21 cellular contexts compared by ENCODE assay signal in the genomic region with DNA sequence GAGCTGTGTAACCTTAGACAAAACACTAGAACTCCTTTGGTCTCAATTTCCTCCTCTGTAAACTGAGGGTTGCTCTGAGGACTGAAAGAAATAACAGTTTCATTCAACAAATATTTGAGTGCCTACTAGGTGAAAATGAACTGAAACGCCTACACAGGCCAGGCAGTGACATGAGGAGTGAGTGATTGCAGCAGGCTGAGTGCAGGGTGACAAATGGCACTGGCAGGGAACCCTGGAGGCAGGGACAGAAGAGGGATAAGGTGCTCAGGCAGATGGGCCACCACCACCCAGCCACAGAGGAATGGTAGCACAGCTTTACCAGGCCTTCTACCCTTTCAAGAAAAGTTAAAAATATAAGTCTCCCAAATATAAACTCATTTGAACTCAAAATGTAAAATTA. TPM values are rescaled to one million over a fixed set of nuclear protein-coding genes. Genes with fewer than 3 reads are reported as not detected.
DNase-seq lines count a peak whose midpoint lies in the region; ATAC-seq and TF ChIP-seq lines count a peak whose summit lies in the region.
"Had no signal": no experiment of that assay in that cellular context is flagged by ENCODE, and none has a peak within 500 bp of the region (broad histone marks: within the 10 kb centered on the region; RNA-seq: fewer than 3 reads in every experiment).

No MANE protein-coding gene starts in this region.

- H3K27ac Mint-ChIP-seq in endodermal cell, result peak overlapping the region; percentile 39
- H3K27ac Mint-ChIP-seq: activated CD8-positive, alpha-beta T cell treated with anti-CD3 and anti-CD28 coated beads for 36 hours; activated T-helper 1 cell treated with anti-CD3 and anti-CD28 coated beads, Interleukin-12 subunit alpha, Interleukin-12 subunit beta, Interleukin-2, Interleukin-4 antibody, amounts not matched to agents 30 ng/mL and 10 ng/mL and 1 ng/mL, durations not matched to agents 14 hours and 24 hours and 36 hours had no signal

- intact Hi-C loops in left ventricle myocardium superior (cut with micrococcal nuclease) (no loop called here), cardiac septum (cut with DNase I) (no loop called here)

- DNase-seq in left ventricle myocardium superior (no peak), cardiac septum (ENCODE audit: low spot score) (no peak), endodermal cell (no peak), pons (ENCODE audit: low spot score) (peak; percentile 52), DMS 273 treated with DMSO at 0.1 percent for 48 hours (lab: John Stamatoyannopoulos, UW) (no peak), mucosa of gallbladder (ENCODE audit: low spot score) (no peak)
- no peak for DNase-seq in stimulated activated CD4-positive, alpha-beta T cell treated with anti-CD3 and anti-CD28 coated beads, Interleukin-15, amount 100 ng/mL, for 24 hours
- DNase-seq: activated CD8-positive, alpha-beta T cell treated with anti-CD3 and anti-CD28 coated beads for 36 hours; CD4-positive, CD25-positive, alpha-beta regulatory T cell; naive B cell; NCI-H1105; NCI-H2081 treated with DMSO at 0.1 percent for 48 hours had no signal

- ATAC-seq in left ventricle myocardium superior (peak; percentile 53), HG03460 (IDR thresholded peaks at IDR 0.05; ENCODE audit: unreplicated experiment) (no peak)
- ATAC-seq: activated CD8-positive, alpha-beta T cell treated with anti-CD3 and anti-CD28 coated beads for 36 hours had no signal

- no peaks in the 10 kb centered on the region for H3K27me3 ChIP-seq in endodermal cell (ENCODE audit: control insufficient read depth, insufficient read depth, low read length, poor library complexity, severe bottlenecking)
- H3K27me3 ChIP-seq: breast epithelium, esophagus muscularis mucosa had no signal

- no peak for TF ChIP-seq CTCF in endodermal cell (conservative IDR thresholded peaks at IDR 0.05)

- no peak overlapping the region for H3K4me3 Mint-ChIP-seq in endodermal cell
- H3K4me3 Mint-ChIP-seq: activated CD8-positive, alpha-beta T cell treated with anti-CD3 and anti-CD28 coated beads for 36 hours; activated T-helper 1 cell treated with anti-CD3 and anti-CD28 coated beads, Interleukin-12 subunit alpha, Interleukin-12 subunit beta, Interleukin-2, Interleukin-4 antibody, amounts not matched to agents 30 ng/mL and 10 ng/mL and 1 ng/mL, durations not matched to agents 14 hours and 24 hours and 36 hours; CD4-positive, CD25-positive, alpha-beta regulatory T cell; naive B cell had no signal

- H3K4me1 ChIP-seq in endodermal cell (ENCODE audit: control insufficient read depth, insufficient read depth, low read length), result peaks cover 11% of the 10 kb centered on the region

- H3K27me3 Mint-ChIP-seq in endodermal cell (ENCODE audit: insufficient read depth), result no peaks in the 10 kb centered on the region
- H3K27me3 Mint-ChIP-seq: activated CD8-positive, alpha-beta T cell treated with anti-CD3 and anti-CD28 coated beads for 36 hours; CD4-positive, CD25-positive, alpha-beta regulatory T cell; naive B cell had no signal

- H3K9me3 Mint-ChIP-seq in endodermal cell, result no peaks in the 10 kb centered on the region
- H3K9me3 Mint-ChIP-seq: activated CD8-positive, alpha-beta T cell treated with anti-CD3 and anti-CD28 coated beads for 36 hours; activated T-helper 1 cell treated with anti-CD3 and anti-CD28 coated beads, Interleukin-12 subunit alpha, Interleukin-12 subunit beta, Interleukin-2, Interleukin-4 antibody, amounts not matched to agents 30 ng/mL and 10 ng/mL and 1 ng/mL, durations not matched to agents 14 hours and 24 hours and 36 hours; CD4-positive, CD25-positive, alpha-beta regulatory T cell; naive B cell had no signal

- H3K4me1 Mint-ChIP-seq in endodermal cell, result peaks cover 23% of the 10 kb centered on the region

- no peak overlapping the region for H3K4me3 ChIP-seq in endodermal cell (ENCODE audit: low read length)
- H3K4me3 ChIP-seq: breast epithelium, esophagus muscularis mucosa had no signal

- H3K27ac ChIP-seq in endodermal cell (ENCODE audit: low read depth, low read length), result peak overlapping the region; percentile 80
- H3K27ac ChIP-seq: esophagus muscularis mucosa had no signal

- H3K36me3 Mint-ChIP-seq in endodermal cell (ENCODE audit: low read depth), result peaks cover 60% of the 10 kb centered on the region

- no peaks in the 10 kb centered on the region for H3K9me3 ChIP-seq in endodermal cell (ENCODE audit: control insufficient read depth, low read length)
- H3K9me3 ChIP-seq: breast epithelium, esophagus muscularis mucosa had no signal

- 94 to 100% methylated on average over 1 of the region's 1 CpG for WGBS in endodermal cell (ENCODE audit: insufficient coverage in 1 of 2, insufficient read length in 1 of 2), 2 experiments

- H3K36me3 ChIP-seq in endodermal cell (ENCODE audit: control insufficient read depth, insufficient read depth, low read length), result peaks cover 79% of the 10 kb centered on the region
- H3K36me3 ChIP-seq: breast epithelium had no signal

- no peak overlapping the region for H3K9ac ChIP-seq in endodermal cell (ENCODE audit: extremely low read depth, low read length, poor library complexity, severe bottlenecking)

RNA-seq across cellular contexts. Expression of gene RNU4ATAC, which starts 11.5 kb away (rescaled TPM):
- total RNA-seq in left ventricle myocardium superior, result not detected
- not detected for total RNA-seq in cardiac septum
- not detected for total RNA-seq in endodermal cell
- polyA plus RNA-seq in endodermal cell (2013, experiment 1 of 2), result 2,034 TPM
- 2,520 TPM for polyA plus RNA-seq in endodermal cell (2013, experiment 2 of 2)
- total RNA-seq in mucosa of gallbladder, result not detected
- total RNA-seq: activated CD8-positive, alpha-beta T cell treated with anti-CD3 and anti-CD28 coated beads for 36 hours; activated T-helper 1 cell treated with anti-CD3 and anti-CD28 coated beads, Interleukin-12 subunit alpha, Interleukin-12 subunit beta, Interleukin-2, Interleukin-4 antibody, amounts not matched to agents 30 ng/mL and 10 ng/mL and 1 ng/mL, durations not matched to agents 14 hours and 24 hours and 36 hours; breast epithelium; CD4-positive, CD25-positive, alpha-beta regulatory T cell; esophagus muscularis mucosa; LHCN-M2; liver; OCI-LY7; subcutaneous adipose tissue; T-helper 1 cell treated with Interleukin-12 subunit alpha and Interleukin-12 subunit beta and Interleukin-4 antibody, amounts not matched to agents 30 ng/mL and 1 ng/mL, for 36 hours had no signal
- polyA plus RNA-seq: CD4-positive, CD25-positive, alpha-beta regulatory T cell had no signal
